Comparison of ENCODE assay signal across 8 cellular contexts in the genomic region with DNA sequence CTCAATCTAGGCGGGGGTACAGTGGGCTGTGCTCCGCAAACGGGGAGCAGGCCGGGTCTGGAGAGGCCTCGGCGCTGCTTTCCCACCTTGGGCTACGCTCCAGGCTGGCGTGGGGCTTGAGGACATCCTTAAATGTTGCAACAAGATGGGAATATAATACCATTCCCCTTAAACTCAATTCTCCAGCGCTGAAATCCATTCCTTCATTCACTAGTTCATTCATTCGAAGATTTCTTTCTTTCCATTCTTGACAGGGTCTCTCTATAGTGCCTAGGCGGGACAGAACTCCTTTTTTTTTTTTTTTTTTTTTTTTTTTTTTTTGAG. TPM values are rescaled to one million over a fixed set of nuclear protein-coding genes. Genes with fewer than 3 reads are reported as not detected.
DNase-seq lines count a peak whose midpoint lies in the region; ATAC-seq and TF ChIP-seq lines count a peak whose summit lies in the region.

No MANE protein-coding gene starts in this region.

- H3K27ac Mint-ChIP-seq in stimulated activated naive CD8-positive, alpha-beta T cell treated with anti-CD3 and anti-CD28 coated beads, Interleukin-15, Interleukin-2, amounts not matched to agents 100 ng/mL and 50 ng/mL, for 24 hours = peak overlapping the region; percentile 81

- no peak for DNase-seq in stimulated activated naive CD8-positive, alpha-beta T cell treated with anti-CD3 and anti-CD28 coated beads, Interleukin-15, Interleukin-2, amounts not matched to agents 100 U/mL and 50 U/mL, for 24 hours
- DNase-seq in breast epithelium (ENCODE audit: low spot score in 2 of 2) (no peak), iPS-NIHi11 (ENCODE audit: low spot score) (no peak), NCI-H446 treated with DMSO at 0.1 percent for 48 hours (lab: John Stamatoyannopoulos, UW) (no peak), dedifferentiated amniotic fluid mesenchymal stem cell (ENCODE audit: extremely low spot score) (no peak)

- TF ChIP-seq CTCF in breast epithelium (IDR thresholded peaks at IDR 0.05) = peak in 1 of 3 donors; percentile 7

- H3K4me1 ChIP-seq in breast epithelium (peaks cover 0 to 4% of the 10 kb centered on the region in 2 donors), mononuclear cell (ENCODE audit: insufficient read depth, low read length) (peaks cover 28% of the 10 kb centered on the region)

- ATAC-seq in stimulated activated naive CD8-positive, alpha-beta T cell treated with anti-CD3 and anti-CD28 coated beads, Interleukin-15, Interleukin-2, amounts not matched to agents 100 U/mL and 50 U/mL, for 24 hours = no peak
- no peak for ATAC-seq in GM18505 (IDR thresholded peaks at IDR 0.05; ENCODE audit: unreplicated experiment)

- H3K27ac ChIP-seq in breast epithelium = peak overlapping the region; percentile 86 to 97

- H3K9me3 ChIP-seq in breast epithelium (no peaks in the 10 kb centered on the region), mononuclear cell (ENCODE audit: low read depth, low read length) (no peaks in the 10 kb centered on the region)

- H3K4me3 ChIP-seq in breast epithelium = peak overlapping the region; percentile 56 to 94 (median 69)
- peak overlapping the region; percentile 87 for H3K4me3 ChIP-seq in mononuclear cell (ENCODE audit: low read length)

- no peak for TF ChIP-seq POLR2A in breast epithelium (IDR thresholded peaks at IDR 0.05)
- no peak for TF ChIP-seq POLR2A in GM18505 (IDR thresholded peaks at IDR 0.05; ENCODE audit: borderline replicate concordance, extremely low read depth, insufficient read depth, insufficient read length)

- no peaks in the 10 kb centered on the region for H3K9me3 Mint-ChIP-seq in stimulated activated naive CD8-positive, alpha-beta T cell treated with anti-CD3 and anti-CD28 coated beads, Interleukin-15, Interleukin-2, amounts not matched to agents 100 ng/mL and 50 ng/mL, for 24 hours

- H3K36me3 ChIP-seq in breast epithelium = no peaks in the 10 kb centered on the region

- peaks cover 2% of the 10 kb centered on the region for H3K27me3 Mint-ChIP-seq in stimulated activated naive CD8-positive, alpha-beta T cell treated with anti-CD3 and anti-CD28 coated beads, Interleukin-15, Interleukin-2, amounts not matched to agents 100 ng/mL and 50 ng/mL, for 24 hours

- peaks cover 37% of the 10 kb centered on the region for H3K4me1 Mint-ChIP-seq in stimulated activated naive CD8-positive, alpha-beta T cell treated with anti-CD3 and anti-CD28 coated beads, Interleukin-15, Interleukin-2, amounts not matched to agents 100 ng/mL and 50 ng/mL, for 24 hours (ENCODE audit: low read depth)

- intact Hi-C loops in breast epithelium (cut with DNase I; ENCODE audit: low total_unique reads) = no loop called here

- H3K27me3 ChIP-seq in breast epithelium = no peaks in the 10 kb centered on the region
- H3K27me3 ChIP-seq in mononuclear cell (ENCODE audit: insufficient read depth, low read length) = no peaks in the 10 kb centered on the region

- peak overlapping the region; percentile 93 for H3K4me3 Mint-ChIP-seq in stimulated activated naive CD8-positive, alpha-beta T cell treated with anti-CD3 and anti-CD28 coated beads, Interleukin-15, Interleukin-2, amounts not matched to agents 100 ng/mL and 50 ng/mL, for 24 hours

- H3K36me3 Mint-ChIP-seq in stimulated activated naive CD8-positive, alpha-beta T cell treated with anti-CD3 and anti-CD28 coated beads, Interleukin-15, Interleukin-2, amounts not matched to agents 100 ng/mL and 50 ng/mL, for 24 hours (ENCODE audit: low read depth) = peaks cover 23% of the 10 kb centered on the region

RNA-seq across cellular contexts. Expression of a gene that starts 0.3 kb away (rescaled TPM):
- 10 to 100 TPM; 53.7 to 69.4 (median 68.2) TPM for total RNA-seq in breast epithelium
- 14.0 TPM for total RNA-seq in mononuclear cell

RNA-seq across cellular contexts. Expression of a gene that starts 4.9 kb away (rescaled TPM):
- 10 to 100 TPM; 25.0 to 32.4 (median 28.5) TPM for total RNA-seq in breast epithelium
- 22.4 TPM for total RNA-seq in mononuclear cell

RNA-seq across cellular contexts. Expression of a gene that starts 12.9 kb away (rescaled TPM):
- 100 to 1,000 TPM in 2 of 3 donors, 10 to 100 TPM in 1; 18.7 to 163 (median 120) TPM for total RNA-seq in breast epithelium
- total RNA-seq in mononuclear cell = 0.84 TPM

RNA-seq across cellular contexts. Expression of a gene that starts 32.5 kb away (rescaled TPM):
- total RNA-seq in breast epithelium (100 to 1,000 TPM; 104 to 147 (median 131) TPM), mononuclear cell (62.0 TPM)

RNA-seq across cellular contexts. Expression of a gene that starts 33.1 kb away (rescaled TPM):
- total RNA-seq in breast epithelium (1 to 10 TPM in 1 of 3 donors, under 1 TPM in 1, not detected in 1; 0.98 to 1.5 TPM), mononuclear cell (0.52 TPM)

Comparison
In these comparisons a context has a peak if more than half of its experiments do, and no peak if none do; other contexts are left out.
1. RNA of a gene that starts 12.9 kb away (total RNA-seq): 18.7 to 163 TPM in breast epithelium; 0.84 TPM in mononuclear cell (single experiment); every median in the first group is over 10 times any median in the second.